Comparison of ENCODE assay signal across 20 cellular contexts in genomic region chr4:134622194-134622593, GRCh38.
DNase-seq lines count a peak whose midpoint lies in the region; TF ChIP-seq lines count a peak whose summit lies in the region.
"Had no signal": no experiment of that assay in that cellular context is flagged by ENCODE, and none has a peak within 500 bp of the region (broad histone marks: within the 10 kb centered on the region; RNA-seq: fewer than 3 reads in every experiment).

No MANE protein-coding gene starts in this region.

- H3K36me3 ChIP-seq in Karpas-422 (ENCODE audit: insufficient read depth, low read length) = no peaks in the 10 kb centered on the region
- no peaks in the 10 kb centered on the region for H3K36me3 ChIP-seq in mucosa of rectum (ENCODE audit: control insufficient read depth in 2 of 2, insufficient read depth in 2 of 2, low read length in 2 of 2)
- H3K36me3 ChIP-seq in spleen = no peaks in the 10 kb centered on the region
- no peaks in the 10 kb centered on the region for H3K36me3 ChIP-seq in PC-9 (ENCODE audit: low read depth)
- H3K36me3 ChIP-seq: esophagus muscularis mucosa, gastrocnemius medialis, thoracic aorta had no signal

- H3K9ac ChIP-seq in Karpas-422 (ENCODE audit: low read length) = no peak overlapping the region
- no peak overlapping the region for H3K9ac ChIP-seq in mucosa of rectum (ENCODE audit: low read depth in 1 of 2, low read length in 2 of 2)

- H3K27me3 ChIP-seq in Karpas-422 (ENCODE audit: low read length) = no peaks in the 10 kb centered on the region
- H3K27me3 ChIP-seq in mucosa of rectum (ENCODE audit: control insufficient read depth in 2 of 2, insufficient read depth in 2 of 2, low read length in 2 of 2) = no peaks in the 10 kb centered on the region
- H3K27me3 ChIP-seq in spleen (replicated peaks in 1 of 7) = no peaks in the 10 kb centered on the region
- H3K27me3 ChIP-seq in PC-9 (ENCODE audit: insufficient read depth, low read depth) = no peaks in the 10 kb centered on the region
- H3K27me3 ChIP-seq: esophagus muscularis mucosa, gastrocnemius medialis had no signal

- H3K9me2 ChIP-seq in Karpas-422 (replicated peaks; ENCODE audit: insufficient read depth, low read length) (no peaks in the 10 kb centered on the region), PC-9 (ENCODE audit: insufficient read depth) (no peaks in the 10 kb centered on the region)

- H3K9me3 ChIP-seq in Karpas-422 (ENCODE audit: low read length) (0 out of 2 replicates have a peak, but pooled peaks cover 3% of the 10 kb centered on the region), mucosa of rectum (ENCODE audit: control insufficient read depth in 2 of 2, low read length in 2 of 2) (no peaks in the 10 kb centered on the region), spleen (no peaks in the 10 kb centered on the region), PC-9 (ENCODE audit: insufficient read depth, low read depth) (no peaks in the 10 kb centered on the region)
- H3K9me3 ChIP-seq: esophagus muscularis mucosa, gastrocnemius medialis, thoracic aorta had no signal

- no peaks in the 10 kb centered on the region for H3K36me3 Mint-ChIP-seq in endothelial cell (ENCODE audit: low read depth, unreplicated experiment)
- H3K36me3 Mint-ChIP-seq: stimulated activated memory B cell treated with anti-CD40 and anti-IgM and Interleukin-4, amounts not matched to agents 10 μg/mL and 1 μg/mL and 100 μg/mL, for 72 hours had no signal

- BruUV-seq in PC-9 (replicated peaks; lab: Mats Ljungman, UMichigan) = no TSS peak

- H3K27ac Mint-ChIP-seq in endothelial cell (ENCODE audit: unreplicated experiment) = peak overlapping the region; percentile 83
- H3K27ac Mint-ChIP-seq: activated naive CD8-positive, alpha-beta T cell treated with anti-CD3 and anti-CD28 coated beads, Interleukin-2, amount 50 U/mL, for 24 hours; stimulated activated memory B cell treated with anti-CD40 and anti-IgM and Interleukin-4, amounts not matched to agents 10 μg/mL and 1 μg/mL and 100 μg/mL, for 72 hours had no signal

- no peaks in the 10 kb centered on the region for H3K9me3 Mint-ChIP-seq in endothelial cell (ENCODE audit: unreplicated experiment)
- H3K9me3 Mint-ChIP-seq: stimulated activated memory B cell treated with anti-CD40 and anti-IgM and Interleukin-4, amounts not matched to agents 10 μg/mL and 1 μg/mL and 100 μg/mL, for 72 hours had no signal

- H3K79me2 ChIP-seq in Karpas-422 (ENCODE audit: low read length) = no peaks in the 10 kb centered on the region
- no peaks in the 10 kb centered on the region for H3K79me2 ChIP-seq in PC-9 (ENCODE audit: low read depth)

- intact Hi-C loops in spleen (cut with DNase I; ENCODE audit: low total_unique reads) = no loop called here
- intact Hi-C loops in PC-9 (cut with micrococcal nuclease; ENCODE audit: unreplicated experiment) = no loop called here

- H3K4me1 ChIP-seq in Karpas-422 (ENCODE audit: low read length) (no peaks in the 10 kb centered on the region), mucosa of rectum (ENCODE audit: control insufficient read depth in 2 of 2, insufficient read depth in 2 of 2, low read length in 2 of 2) (peaks cover 0 to 6% of the 10 kb centered on the region in 2 donors), spleen (no peaks in the 10 kb centered on the region), PC-9 (replicated peaks; ENCODE audit: insufficient read depth) (no peaks in the 10 kb centered on the region)
- H3K4me1 ChIP-seq: esophagus muscularis mucosa, gastrocnemius medialis had no signal

- TF ChIP-seq CTCF in endothelial cell (IDR thresholded peaks at IDR 0.05; ENCODE audit: unreplicated experiment) = no peak
- TF ChIP-seq CTCF in spleen (IDR thresholded peaks at IDR 0.05 in 8 of 11, conservative IDR thresholded peaks at IDR 0.05 in 3 of 11) = no peak
- TF ChIP-seq CTCF in PC-9 (conservative IDR thresholded peaks at IDR 0.05) = no peak

- H3K4me3 Mint-ChIP-seq in endothelial cell (ENCODE audit: unreplicated experiment) = no peak overlapping the region
- H3K4me3 Mint-ChIP-seq: activated naive CD8-positive, alpha-beta T cell treated with anti-CD3 and anti-CD28 coated beads, Interleukin-2, amount 50 U/mL, for 24 hours; stimulated activated memory B cell treated with anti-CD40 and anti-IgM and Interleukin-4, amounts not matched to agents 10 μg/mL and 1 μg/mL and 100 μg/mL, for 72 hours had no signal

- H2AFZ ChIP-seq in Karpas-422 (ENCODE audit: low read length) = 0 out of 2 replicates have a peak overlapping the region, but pooled peaks have one; percentile 50
- no peak overlapping the region for H2AFZ ChIP-seq in PC-9

- CTCF ChIA-PET in PC-9 (lab: Charles Lee) = no interaction called here

- H3F3A ChIP-seq in PC-9 (ENCODE audit: insufficient read depth, low read depth) = no peaks in the 10 kb centered on the region

- POLR2A ChIA-PET in PC-9 (lab: Charles Lee; ENCODE audit: unreplicated experiment) = no interaction called here

- no peak overlapping the region for H3K4me2 ChIP-seq in Karpas-422 (ENCODE audit: low read depth, low read length, poor library complexity, severe bottlenecking)
- no peak overlapping the region for H3K4me2 ChIP-seq in PC-9

- H4K20me1 ChIP-seq in Karpas-422 (ENCODE audit: insufficient read depth, low read depth, low read length) (no peaks in the 10 kb centered on the region), PC-9 (ENCODE audit: insufficient read depth) (no peaks in the 10 kb centered on the region)

- no peak overlapping the region for H3K4me3 ChIP-seq in Karpas-422 (ENCODE audit: low read length)
- no peak overlapping the region for H3K4me3 ChIP-seq in mucosa of rectum (ENCODE audit: low read length in 2 of 2)
- H3K4me3 ChIP-seq in spleen = no peak overlapping the region
- no peak overlapping the region for H3K4me3 ChIP-seq in PC-9
- H3K4me3 ChIP-seq: esophagus muscularis mucosa, gastrocnemius medialis, thoracic aorta had no signal

- H3K4me1 Mint-ChIP-seq in endothelial cell (ENCODE audit: unreplicated experiment) = peaks cover 16% of the 10 kb centered on the region
- H3K4me1 Mint-ChIP-seq: activated naive CD8-positive, alpha-beta T cell treated with anti-CD3 and anti-CD28 coated beads, Interleukin-2, amount 50 U/mL, for 24 hours; stimulated activated memory B cell treated with anti-CD40 and anti-IgM and Interleukin-4, amounts not matched to agents 10 μg/mL and 1 μg/mL and 100 μg/mL, for 72 hours had no signal

- WGBS in spleen, 5 donors = 86 to 98% (median 93%) methylated on average over 2 of the region's 2 CpGs

- TF ChIP-seq POLR2A in spleen (IDR thresholded peaks at IDR 0.05) = no peak

- H3K27ac ChIP-seq in Karpas-422 (ENCODE audit: low read length) (no peak overlapping the region), mucosa of rectum (ENCODE audit: low read depth in 2 of 2, low read length in 2 of 2) (peak overlapping the region; percentile 23 to 37), spleen (peak overlapping the region in 6 of 8 donors; percentile 0 to 63 (median 27)), PC-9 (no peak overlapping the region)
- H3K27ac ChIP-seq: esophagus muscularis mucosa, gastrocnemius medialis had no signal

- no peaks in the 10 kb centered on the region for H3K27me3 Mint-ChIP-seq in endothelial cell (ENCODE audit: unreplicated experiment)
- H3K27me3 Mint-ChIP-seq: activated naive CD8-positive, alpha-beta T cell treated with anti-CD3 and anti-CD28 coated beads, Interleukin-2, amount 50 U/mL, for 24 hours; stimulated activated memory B cell treated with anti-CD40 and anti-IgM and Interleukin-4, amounts not matched to agents 10 μg/mL and 1 μg/mL and 100 μg/mL, for 72 hours had no signal

- no peak for DNase-seq in Karpas-422
- DNase-seq in endothelial cell (ENCODE audit: low spot score) = no peak
- DNase-seq in spleen = no peak
- no peak for DNase-seq in activated CD4-positive, alpha-beta T cell treated with anti-CD3 and anti-CD28 coated beads for 4 hours
- no peak for DNase-seq in PC-9
- DNase-seq in activated effector memory CD4-positive, alpha-beta T cell treated with Interleukin-2 at 50 U/mL for 16 hours = no peak
- no peak for DNase-seq in islet precursor cell
- DNase-seq: activated gamma-delta T cell; activated naive CD8-positive, alpha-beta T cell treated with anti-CD3 and anti-CD28 coated beads, Interleukin-2, amount 50 U/mL, for 24 hours; C1 segment of cervical spinal cord; effector CD8-positive, alpha-beta T cell; gastrocnemius medialis; hypothalamus; NCI-H1048; NCI-H1930; RPMI8226 had no signal

Comparison
In these comparisons a context has a peak if more than half of its experiments do, and no peak if none do; other contexts are left out.
1. H3K27ac ChIP-seq: peak in mucosa of rectum (2 of 2) and spleen (6 of 8); none in Karpas-422 (single experiment) and PC-9 (single experiment).